8 cellular contexts compared by ENCODE assay signal in the genomic region with DNA sequence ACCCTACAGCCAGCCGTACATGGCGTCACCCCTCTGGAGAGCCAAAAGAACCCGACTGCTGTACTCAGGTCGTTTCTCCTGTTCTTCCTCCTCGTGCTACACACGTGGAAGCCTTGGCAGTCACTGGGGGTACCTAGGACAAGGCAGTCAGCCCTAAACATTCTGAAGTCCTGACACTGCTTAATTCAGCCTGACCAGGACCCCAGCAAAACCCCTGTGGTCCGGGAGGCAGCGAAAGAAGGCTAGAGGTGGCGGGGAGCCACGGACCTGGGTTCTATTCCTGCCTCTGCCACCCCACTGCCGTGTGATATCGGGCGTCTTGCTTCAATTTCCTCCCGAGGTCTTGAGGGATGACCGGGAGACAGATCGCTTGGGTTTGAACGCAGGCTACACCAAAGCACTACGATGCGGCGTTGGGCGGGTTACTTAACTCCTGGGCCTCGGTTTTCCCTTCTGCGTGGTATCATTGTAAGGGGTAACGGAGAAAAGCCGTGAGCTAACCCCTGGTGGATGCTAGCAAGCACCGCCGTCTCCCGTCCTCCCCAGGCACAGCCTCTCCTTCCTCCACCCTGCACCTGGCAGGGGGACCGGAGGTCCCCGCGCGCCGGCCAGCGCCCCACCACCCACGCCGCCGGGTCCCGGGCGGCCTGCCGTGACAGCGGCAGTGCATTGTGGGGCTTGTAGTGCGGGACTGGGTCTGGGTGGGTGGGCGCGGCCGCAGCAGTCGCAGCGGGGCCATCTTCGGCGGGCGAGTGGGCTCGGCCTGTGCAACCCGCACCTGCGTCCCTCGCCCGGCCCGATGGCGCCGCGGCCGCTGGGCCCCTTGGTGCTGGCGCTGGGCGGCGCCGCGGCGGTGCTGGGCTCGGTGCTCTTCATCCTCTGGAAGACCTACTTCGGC. TPM values are rescaled to one million over a fixed set of nuclear protein-coding genes. Genes with fewer than 3 reads are reported as not detected.
DNase-seq lines count a peak whose midpoint lies in the region; ATAC-seq and TF ChIP-seq lines count a peak whose summit lies in the region.

A gene with protein sequence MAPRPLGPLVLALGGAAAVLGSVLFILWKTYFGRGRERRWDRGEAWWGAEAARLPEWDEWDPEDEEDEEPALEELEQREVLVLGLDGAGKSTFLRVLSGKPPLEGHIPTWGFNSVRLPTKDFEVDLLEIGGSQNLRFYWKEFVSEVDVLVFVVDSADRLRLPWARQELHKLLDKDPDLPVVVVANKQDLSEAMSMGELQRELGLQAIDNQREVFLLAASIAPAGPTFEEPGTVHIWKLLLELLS (plus strand): TSS at position 723 of the 898 bp plus-strand sequence. CDS start 77 bp downstream, at position 800.

- in situ Hi-C loops in brain microvascular endothelial cell (cut with HindIII; ENCODE audit: low pct_ligation_motif_present, low sequenced_read_pairs), result no loop called here

- ATAC-seq in HG03025 (IDR thresholded peaks at IDR 0.05; ENCODE audit: low FRiP score, unreplicated experiment), result peak; percentile 38
- ATAC-seq in GM18858 (IDR thresholded peaks at IDR 0.05; ENCODE audit: unreplicated experiment), result no peak

- H3K36me3 ChIP-seq in brain microvascular endothelial cell (replicated peaks) (peaks cover 8% of the 10 kb centered on the region), skeletal muscle tissue (ENCODE audit: control insufficient read depth in 3 of 3, insufficient read depth in 3 of 3, low read length in 3 of 3) (peaks cover 7 to 12% (median 10%) of the 10 kb centered on the region in 3 donors)

- peaks cover 24 to 44% (median 41%) of the 10 kb centered on the region in 3 donors for H3K4me1 ChIP-seq in skeletal muscle tissue (ENCODE audit: control insufficient read depth in 3 of 3, insufficient read depth in 3 of 3, low read length in 3 of 3)

- H3K27me3 ChIP-seq in brain microvascular endothelial cell (replicated peaks) (no peaks in the 10 kb centered on the region), skeletal muscle tissue (ENCODE audit: control insufficient read depth in 3 of 3, insufficient read depth in 3 of 3, low read length in 3 of 3) (no peaks in the 10 kb centered on the region)

- H3K4me3 ChIP-seq in GM12864 (ENCODE audit: low read depth, low read length), result peak within 1 kb of the TSS; percentile 74
- H3K4me3 ChIP-seq in brain microvascular endothelial cell (ENCODE audit: low read depth, low read length), result peak within 1 kb of the TSS; percentile 74
- peak within 1 kb of the TSS; percentile 86 to 88 (median 87) for H3K4me3 ChIP-seq in skeletal muscle tissue (ENCODE audit: low read length in 3 of 3)

- H3K9ac ChIP-seq in skeletal muscle tissue (ENCODE audit: low read depth in 1 of 3, low read length in 3 of 3), result peak within 1 kb of the TSS; percentile 81 to 91 (median 87)

- H3K27ac ChIP-seq in brain microvascular endothelial cell, result no peak within 1 kb of the TSS
- peak within 1 kb of the TSS; percentile 68 for H3K27ac ChIP-seq in skeletal muscle tissue (ENCODE audit: low read depth, low read length)

- DNase-seq in GM12864 (ENCODE audit: low read depth) (no peak), T-helper 9 cell (peak; percentile 40), brain microvascular endothelial cell (no peak), iPS-NIHi7 (ENCODE audit: extremely low spot score) (peak; percentile 45), middle frontal gyrus (ENCODE audit: extremely low spot score, low spot score) (no peak)

- TF ChIP-seq CTCF in GM12864 (IDR thresholded peaks at IDR 0.05; ENCODE audit: low read depth, low read length, missing control alignments), result no peak
- peak; percentile 13 for TF ChIP-seq CTCF in brain microvascular endothelial cell (IDR thresholded peaks at IDR 0.05; ENCODE audit: low read depth, low read length, missing control alignments)

- H3K9me3 ChIP-seq in skeletal muscle tissue (ENCODE audit: control insufficient read depth in 3 of 3, low read length in 3 of 3), result no peaks in the 10 kb centered on the region

RNA-seq across cellular contexts. Expression of the gene that starts here (rescaled TPM):
- 9.4 TPM for total RNA-seq in skeletal muscle tissue

Comparison
In these comparisons a context has a peak if more than half of its experiments do, and no peak if none do; other contexts are left out.
1. DNase-seq: peak in T-helper 9 cell (single experiment) and iPS-NIHi7 (single experiment); none in GM12864 (single experiment), brain microvascular endothelial cell (single experiment) and middle frontal gyrus (single experiment).
2. Peak in every context shown above with its lines, with median percentiles within 50 percentile points of each other: H3K4me3 ChIP-seq.